In the genomic region with DNA sequence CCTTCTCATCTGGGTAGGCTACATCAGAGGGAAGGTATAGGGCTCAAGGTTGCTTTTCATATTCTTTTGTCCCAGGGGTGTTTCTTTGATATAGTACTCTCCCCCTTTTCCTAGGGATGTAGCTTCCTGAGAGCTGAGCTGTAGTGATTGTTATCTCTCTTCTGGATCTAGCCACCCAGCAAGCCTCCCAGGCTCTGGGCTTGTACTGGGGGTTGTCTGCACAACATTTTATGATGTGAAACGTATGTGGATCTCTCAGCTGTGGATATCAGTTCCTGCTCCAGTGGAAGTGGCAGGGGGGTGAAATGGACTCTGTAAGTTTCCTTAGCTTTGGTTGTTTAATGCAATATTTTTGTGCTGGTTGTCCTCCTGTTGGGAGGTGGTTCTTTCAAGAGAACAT, we compare ENCODE assay signal across 34 cellular contexts.
"Had no signal": no experiment of that assay in that cellular context is flagged by ENCODE, and none has a peak within 500 bp of the region (broad histone marks: within the 10 kb centered on the region; RNA-seq: fewer than 3 reads in every experiment).

No MANE protein-coding gene starts in this region.

- H3K4me3 ChIP-seq: MG63 had no signal

- H3K36me3 ChIP-seq: MG63 had no signal

- H3K9me3 ChIP-seq: MG63 had no signal

- H3K27me3 ChIP-seq: MG63 had no signal

- H3K27ac ChIP-seq: KMS-11 had no signal

- H3K9ac ChIP-seq: KMS-11 had no signal

- H3K4me2 ChIP-seq: KMS-11 had no signal

- DNase-seq: Karpas-422, Kasumi-1, MG63, MM.1S, MV-4-11, NCI-H1048, NCI-H1092, NCI-H1092 treated with DMSO at 0.1 percent for 48 hours, NCI-H1105, NCI-H1105 treated with DMSO at 0.1 percent for 48 hours, NCI-H1417, NCI-H1417 treated with DMSO at 0.1 percent for 48 hours, NCI-H1436, NCI-H1436 treated with DMSO at 0.1 percent for 48 hours, NCI-H146, NCI-H1694, NCI-H1694 treated with DMSO at 0.1 percent for 48 hours, NCI-H187, NCI-H187 treated with DMSO at 0.1 percent for 48 hours, NCI-H1930, NCI-H2029, NCI-H2029 treated with DMSO at 0.1 percent for 48 hours, NCI-H2081, NCI-H2081 treated with DMSO at 0.1 percent for 48 hours, NCI-H2107, NCI-H2171, NCI-H2171 treated with DMSO at 0.1 percent for 48 hours, NCI-H2227 treated with DMSO at 0.1 percent for 48 hours, NCI-H226, NCI-H345, NCI-H446, NCI-H446 treated with DMSO at 0.1 percent for 48 hours, NCI-H510A had no signal
